In the genomic region with DNA sequence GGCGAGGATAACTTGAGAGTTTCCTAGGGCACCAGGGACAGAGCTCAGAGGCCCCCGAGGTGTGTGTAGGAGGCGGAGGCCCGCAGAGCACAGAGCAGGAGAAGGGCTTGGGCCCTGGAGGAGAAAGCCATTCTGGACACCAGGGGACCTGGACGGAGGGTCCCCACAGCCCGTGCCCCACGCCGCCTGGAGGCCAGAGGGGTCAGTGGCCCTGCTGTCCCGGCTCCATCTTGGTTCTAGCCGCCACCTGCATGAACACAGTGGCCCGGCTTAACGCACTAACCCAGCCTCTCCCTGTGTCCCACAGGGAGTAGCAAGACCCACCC, we compare ENCODE assay signal across 24 cellular contexts. TPM values are rescaled to one million over a fixed set of nuclear protein-coding genes. Genes with fewer than 3 reads are reported as not detected.
DNase-seq lines count a peak whose midpoint lies in the region; ATAC-seq and TF ChIP-seq lines count a peak whose summit lies in the region.
"Had no signal": no experiment of that assay in that cellular context is flagged by ENCODE, and none has a peak within 500 bp of the region (broad histone marks: within the 10 kb centered on the region; RNA-seq: fewer than 3 reads in every experiment).

No MANE protein-coding gene starts in this region.

- H3K9me3 ChIP-seq in HCT116 (ENCODE audit: control insufficient read depth in 1 of 2, insufficient read depth in 1 of 2, low read depth in 1 of 2, low read length in 2 of 2) = no peaks in the 10 kb centered on the region
- no peaks in the 10 kb centered on the region for H3K9me3 ChIP-seq in mucosa of descending colon
- no peaks in the 10 kb centered on the region for H3K9me3 ChIP-seq in gastrocnemius medialis
- H3K9me3 ChIP-seq: MG63, Peyer's patch had no signal

- no peaks in the 10 kb centered on the region for H3K79me2 ChIP-seq in HCT116 (ENCODE audit: insufficient read depth, low read length)

- no peaks in the 10 kb centered on the region for H3K9me2 ChIP-seq in HCT116 (ENCODE audit: insufficient read depth)

- H3K27me3 ChIP-seq in HCT116 (ENCODE audit: insufficient read depth, low read length) (no peaks in the 10 kb centered on the region), gastrocnemius medialis (peaks cover 14 to 32% (median 30%) of the 10 kb centered on the region in 3 donors)
- H3K27me3 ChIP-seq: MG63, Peyer's patch had no signal

- H3K4me3 ChIP-seq in HCT116 (replicated peaks in 1 of 2; ENCODE audit: low read depth in 1 of 2, low read length in 2 of 2) (no peak overlapping the region), mucosa of descending colon (no peak overlapping the region), gastrocnemius medialis (no peak overlapping the region)
- H3K4me3 ChIP-seq: MG63, Peyer's patch had no signal

- H3K9ac ChIP-seq in HCT116 (ENCODE audit: low read length) = no peak overlapping the region

- CTCF ChIA-PET in HCT116 (lab: Charles Lee) = no interaction called here

- H3K4me1 Mint-ChIP-seq in activated naive CD8-positive, alpha-beta T cell treated with anti-CD3 and anti-CD28 coated beads, Interleukin-2, amount 10 ng/mL, durations not matched to agents 7 days and 5 days = peaks cover 21% of the 10 kb centered on the region
- H3K4me1 Mint-ChIP-seq in activated naive CD8-positive, alpha-beta T cell treated with anti-CD3 and anti-CD28 coated beads for 36 hours = peaks cover 14% of the 10 kb centered on the region

- TF ChIP-seq RAD21 in HCT116 (IDR thresholded peaks at IDR 0.05; ENCODE audit: low read depth) = no peak

- H4K20me1 ChIP-seq in HCT116 (ENCODE audit: insufficient read depth) = no peaks in the 10 kb centered on the region

- intact Hi-C loops in HCT116 (cut with micrococcal nuclease) (no loop called here), mucosa of descending colon (cut with DNase I, micrococcal nuclease) (no loop called here), gastrocnemius medialis (cut with DNase I; ENCODE audit: low total_unique reads) (no loop called here)

- H3K27ac ChIP-seq in HCT116 (ENCODE audit: low read depth, low read length) (no peak overlapping the region), gastrocnemius medialis (peak overlapping the region; percentile 24 to 67 (median 50))
- H3K27ac ChIP-seq: Peyer's patch had no signal

- H3K36me3 ChIP-seq in HCT116 (ENCODE audit: control insufficient read depth in 1 of 2, insufficient read depth in 2 of 2, low read length in 2 of 2) (no peaks in the 10 kb centered on the region), mucosa of descending colon (ENCODE audit: low read depth) (no peaks in the 10 kb centered on the region), gastrocnemius medialis (no peaks in the 10 kb centered on the region)
- H3K36me3 ChIP-seq: MG63, Peyer's patch had no signal

- RAD21 ChIA-PET in HCT116 (lab: Charles Lee; ENCODE audit: low non-redundant PET in 1 of 2, low total read pairs in 2 of 2, uncharacterized antibody in 2 of 2, unreplicated experiment in 2 of 2) = no interaction called here

- POLR2A ChIA-PET in activated naive CD8-positive, alpha-beta T cell treated with anti-CD3 and anti-CD28 coated beads, Interleukin-2, amount 10 ng/mL, durations not matched to agents 7 days and 5 days (lab: Charles Lee) = no interaction called here
- POLR2A ChIA-PET in HCT116 (lab: Charles Lee) = no interaction called here

- ATAC-seq in activated naive CD8-positive, alpha-beta T cell treated with anti-CD3 and anti-CD28 coated beads, Interleukin-2, amount 10 ng/mL, durations not matched to agents 7 days and 5 days (ENCODE audit: low read depth) = no peak
- ATAC-seq in HCT116 (0 out of 2 replicates have a peak, but pooled peaks have one; percentile 21), mucosa of descending colon (peak; percentile 11), gastrocnemius medialis (no peak), GM21825 (IDR thresholded peaks at IDR 0.05; ENCODE audit: unreplicated experiment) (no peak)

- BruUV-seq in HCT116 (replicated peaks; lab: Mats Ljungman, UMichigan) = no TSS peak

- no peak for TF ChIP-seq CTCF in HCT116 (IDR thresholded peaks at IDR 0.05 in 2 of 3, conservative IDR thresholded peaks at IDR 0.05 in 1 of 3; ENCODE audit: borderline replicate concordance in 1 of 3, insufficient read depth in 1 of 3, low read depth in 2 of 3, low read length in 2 of 3)
- no peak for TF ChIP-seq CTCF in mucosa of descending colon (IDR thresholded peaks at IDR 0.05)
- TF ChIP-seq CTCF in gastrocnemius medialis (IDR thresholded peaks at IDR 0.05 in 4 of 5, conservative IDR thresholded peaks at IDR 0.05 in 1 of 5) = no peak

- peaks cover 13% of the 10 kb centered on the region for H3K27me3 Mint-ChIP-seq in activated naive CD8-positive, alpha-beta T cell treated with anti-CD3 and anti-CD28 coated beads, Interleukin-2, amount 10 ng/mL, durations not matched to agents 7 days and 5 days
- H3K27me3 Mint-ChIP-seq in activated naive CD8-positive, alpha-beta T cell treated with anti-CD3 and anti-CD28 coated beads for 36 hours = peaks cover 50% of the 10 kb centered on the region

- no peak for DNase-seq in activated naive CD8-positive, alpha-beta T cell treated with anti-CD3 and anti-CD28 coated beads, Interleukin-2, amount 10 ng/mL, durations not matched to agents 7 days and 5 days
- no peak for DNase-seq in activated naive CD8-positive, alpha-beta T cell treated with anti-CD3 and anti-CD28 coated beads for 36 hours
- DNase-seq in HCT116 (ENCODE audit: low read depth, low spot score) = no peak
- no peak for DNase-seq in mucosa of descending colon
- no peak for DNase-seq in gastrocnemius medialis
- no peak for DNase-seq in NCI-H2196 treated with DMSO at 0.1 percent for 48 hours (lab: John Stamatoyannopoulos, UW; ENCODE audit: unreplicated experiment)
- DNase-seq in foreskin melanocyte = no peak
- DNase-seq: 8988T; CD4-positive, alpha-beta memory T cell; COR-L47; EL; GDM1; KBM-7; MG63; NCI-H2029; NCI-H446 treated with DMSO at 0.1 percent for 48 hours; NCI-H526; Peyer's patch; SHP77 treated with DMSO at 0.1 percent for 48 hours had no signal

- TF ChIP-seq POLR2A in HCT116 (IDR thresholded peaks at IDR 0.05; ENCODE audit: borderline replicate concordance, extremely low read depth, insufficient read depth, insufficient read length) (no peak), gastrocnemius medialis (IDR thresholded peaks at IDR 0.05) (no peak)

- no peak overlapping the region for H2AFZ ChIP-seq in HCT116 (ENCODE audit: low read depth, low read length, poor library complexity, severe bottlenecking)

- no peaks in the 10 kb centered on the region for H3K9me3 Mint-ChIP-seq in activated naive CD8-positive, alpha-beta T cell treated with anti-CD3 and anti-CD28 coated beads, Interleukin-2, amount 10 ng/mL, durations not matched to agents 7 days and 5 days
- no peaks in the 10 kb centered on the region for H3K9me3 Mint-ChIP-seq in activated naive CD8-positive, alpha-beta T cell treated with anti-CD3 and anti-CD28 coated beads for 36 hours
- H3K9me3 Mint-ChIP-seq: CD4-positive, alpha-beta memory T cell had no signal

- H3K4me2 ChIP-seq in HCT116 (ENCODE audit: low read length) = no peak overlapping the region

- peak overlapping the region; percentile 2 for H3K27ac Mint-ChIP-seq in activated naive CD8-positive, alpha-beta T cell treated with anti-CD3 and anti-CD28 coated beads, Interleukin-2, amount 10 ng/mL, durations not matched to agents 7 days and 5 days
- no peak overlapping the region for H3K27ac Mint-ChIP-seq in activated naive CD8-positive, alpha-beta T cell treated with anti-CD3 and anti-CD28 coated beads for 36 hours

- H3K4me1 ChIP-seq in HCT116 (ENCODE audit: control insufficient read depth in 1 of 2, insufficient read depth in 2 of 2, low read length in 2 of 2) (no peaks in the 10 kb centered on the region), mucosa of descending colon (ENCODE audit: low read depth) (no peaks in the 10 kb centered on the region), gastrocnemius medialis (no peaks in the 10 kb centered on the region)

- no peak overlapping the region for H3K4me3 Mint-ChIP-seq in activated naive CD8-positive, alpha-beta T cell treated with anti-CD3 and anti-CD28 coated beads, Interleukin-2, amount 10 ng/mL, durations not matched to agents 7 days and 5 days
- no peak overlapping the region for H3K4me3 Mint-ChIP-seq in activated naive CD8-positive, alpha-beta T cell treated with anti-CD3 and anti-CD28 coated beads for 36 hours

- peaks cover 1% of the 10 kb centered on the region for H3K36me3 Mint-ChIP-seq in activated naive CD8-positive, alpha-beta T cell treated with anti-CD3 and anti-CD28 coated beads, Interleukin-2, amount 10 ng/mL, durations not matched to agents 7 days and 5 days
- no peaks in the 10 kb centered on the region for H3K36me3 Mint-ChIP-seq in activated naive CD8-positive, alpha-beta T cell treated with anti-CD3 and anti-CD28 coated beads for 36 hours
- H3K36me3 Mint-ChIP-seq: CD4-positive, alpha-beta memory T cell had no signal

- in situ Hi-C loops in gastrocnemius medialis (cut with MboI; ENCODE audit: low sequenced_read_pairs in 4 of 4) = no loop called here

TF ChIP-seq in HCT116, 20 proteins besides CTCF, POLR2A, EP300 and RAD21 (continues in another document):
- TF ChIP-seq YY1 (IDR thresholded peaks at IDR 0.05; ENCODE audit: extremely low read depth, insufficient replicate concordance, low read depth, low read length) = no peak
- no peak for TF ChIP-seq SIN3A (IDR thresholded peaks at IDR 0.05; ENCODE audit: low read depth)

RNA-seq across cellular contexts. Expression of gene TRARG1, which starts 21.1 kb away (rescaled TPM):
- total RNA-seq in activated naive CD8-positive, alpha-beta T cell treated with anti-CD3 and anti-CD28 coated beads, Interleukin-2, amount 10 ng/mL, durations not matched to agents 7 days and 5 days = under 1 TPM; 0.51 to 0.58 TPM
- not detected for total RNA-seq in activated naive CD8-positive, alpha-beta T cell treated with anti-CD3 and anti-CD28 coated beads for 36 hours
- total RNA-seq in HCT116 (2021; ENCODE audit: unreplicated experiment) (not detected), mucosa of descending colon (under 1 TPM in 2 of 3 donors, not detected in 1; 0.41 to 0.66 TPM), gastrocnemius medialis (1 to 10 TPM in 1 of 4 donors, under 1 TPM in 3; 0.53 to 1.1 (median 0.89) TPM)
- polyA plus RNA-seq in HCT116 (2012) = not detected in 2 replicates
- total RNA-seq: CD4-positive, alpha-beta memory T cell; H1; HT1080; LHCN-M2 had no signal
- polyA plus RNA-seq: BJ; CD4-positive, alpha-beta memory T cell; H1 had no signal

RNA-seq across cellular contexts. Expression of gene BHLHA9, which starts 30.3 kb away (rescaled TPM):
- total RNA-seq in activated naive CD8-positive, alpha-beta T cell treated with anti-CD3 and anti-CD28 coated beads, Interleukin-2, amount 10 ng/mL, durations not matched to agents 7 days and 5 days = not detected
- not detected for total RNA-seq in activated naive CD8-positive, alpha-beta T cell treated with anti-CD3 and anti-CD28 coated beads for 36 hours
- total RNA-seq in HCT116 (2021; ENCODE audit: unreplicated experiment) (not detected), mucosa of descending colon (not detected), gastrocnemius medialis (not detected)
- not detected in 2 replicates for polyA plus RNA-seq in HCT116 (2012)
- total RNA-seq: CD4-positive, alpha-beta memory T cell; HT1080; LHCN-M2; Peyer's patch had no signal
- polyA plus RNA-seq: BJ; CD4-positive, alpha-beta memory T cell had no signal

Comparison
In these comparisons a context has a peak if more than half of its experiments do, and no peak if none do; other contexts are left out.
1. ATAC-seq: peak in HCT116 (single experiment) and mucosa of descending colon (single experiment); none in activated naive CD8-positive, alpha-beta T cell treated with anti-CD3 and anti-CD28 coated beads, Interleukin-2, amount 10 ng/mL, durations not matched to agents 7 days and 5 days (single experiment), gastrocnemius medialis (0 of 2) and GM21825 (single experiment).